Comparison of ENCODE assay signal across 22 cellular contexts in genomic region chr7:43914795-43915194, GRCh38.
"Had no signal": no experiment of that assay in that cellular context is flagged by ENCODE, and none has a peak within 500 bp of the region (broad histone marks: within the 10 kb centered on the region; RNA-seq: fewer than 3 reads in every experiment).

No MANE protein-coding gene starts in this region.

- H3K36me3 ChIP-seq: SJSA1 had no signal

- H3K4me2 ChIP-seq: SK-N-SH had no signal

- DNase-seq: KBM-7, MV-4-11, NCI-H1048, NCI-H1105, NCI-H1417, NCI-H1436 treated with DMSO at 0.1 percent for 48 hours, NCI-H1694, NCI-H187 treated with DMSO at 0.1 percent for 48 hours, NCI-H2029 treated with DMSO at 0.1 percent for 48 hours, NCI-H2171 treated with DMSO at 0.1 percent for 48 hours, NCI-H524, NCI-H69, NCI-H774, Right ventricle myocardium superior, RPMI8226, SIG-M5, SK-N-SH, SW 1271, T-cell had no signal

- H3K4me1 ChIP-seq: SJSA1 had no signal

- H3K9ac ChIP-seq: SK-N-SH had no signal

- H3K27ac ChIP-seq: SJSA1 had no signal

- FAIRE-seq: HTR-8/SVneo, RCC 7860 had no signal

- H3K4me3 ChIP-seq: SJSA1 had no signal

- ATAC-seq: T-cell had no signal

- H3K27me3 ChIP-seq: SJSA1 had no signal

- H3K9me3 ChIP-seq: SJSA1, SK-N-SH had no signal
